In genomic region chr1:9749361-9749760, GRCh38 we compare ENCODE assay signal across 16 cellular contexts.
DNase-seq lines count a peak whose midpoint lies in the region; ATAC-seq and TF ChIP-seq lines count a peak whose summit lies in the region.
"Had no signal": no experiment of that assay in that cellular context is flagged by ENCODE, and none has a peak within 500 bp of the region (broad histone marks: within the 10 kb centered on the region; RNA-seq: fewer than 3 reads in every experiment).

No MANE protein-coding gene starts in this region.

- H3K9me3 ChIP-seq in H9 (ENCODE audit: control insufficient read depth, low read depth, low read length): no peaks in the 10 kb centered on the region
- no peaks in the 10 kb centered on the region for H3K9me3 ChIP-seq in mammary epithelial cell (replicated peaks; ENCODE audit: insufficient read depth, low read length)
- no peaks in the 10 kb centered on the region for H3K9me3 ChIP-seq in Caco-2
- H3K9me3 ChIP-seq: HAP-1 had no signal

- intact Hi-C loops in mammary epithelial cell (cut with micrococcal nuclease): no loop called here
- intact Hi-C loops in Caco-2 (cut with micrococcal nuclease; ENCODE audit: unreplicated experiment): no loop called here

- no peak overlapping the region for H3T11ph ChIP-seq in H9 (ENCODE audit: low read length)

- H2BK5ac ChIP-seq in H9 (ENCODE audit: insufficient read length, low read length): no peak overlapping the region

- no peaks in the 10 kb centered on the region; the same call in 1 of the 2 replicates for H3K27me3 Mint-ChIP-seq in H9 (ENCODE audit: low read depth)
- H3K27me3 Mint-ChIP-seq in neural crest cell (ENCODE audit: low read depth): no peaks in the 10 kb centered on the region
- H3K27me3 Mint-ChIP-seq in Caco-2 (ENCODE audit: insufficient read depth, unreplicated experiment): no peaks in the 10 kb centered on the region
- H3K27me3 Mint-ChIP-seq: CD4-positive, alpha-beta memory T cell had no signal

- H3K36me3 ChIP-seq in mammary epithelial cell (ENCODE audit: insufficient read depth, low read length) (peaks cover 53% of the 10 kb centered on the region), Caco-2 (ENCODE audit: control insufficient read depth, insufficient read depth, low read length) (no peaks in the 10 kb centered on the region; the same call in 1 of the 2 replicates)

- H3K18ac ChIP-seq in H9 (ENCODE audit: insufficient read length, low read depth, low read length): no peak overlapping the region

- H3K36me3 Mint-ChIP-seq in H9 (ENCODE audit: insufficient read depth in 1 of 3, low read depth in 3 of 3) (peaks cover 30 to 72% (median 68%) of the 10 kb centered on the region in 3 experiments; a peak in 6 of 7 replicates), neural crest cell (ENCODE audit: low read depth) (peaks cover 13% of the 10 kb centered on the region), Caco-2 (ENCODE audit: insufficient read depth, unreplicated experiment) (peaks cover 47% of the 10 kb centered on the region)

- H2BK120ac ChIP-seq in H9 (ENCODE audit: low read depth, low read length, poor library complexity, severe bottlenecking): no peak overlapping the region

- POLR2A ChIA-PET in Caco-2 (lab: Charles Lee): no interaction called here

- DNase-seq in G401 (ENCODE audit: low spot score) (peak; percentile 64), H9 (no peak), mammary epithelial cell (no peak), neural crest cell (ENCODE audit: low read depth, low spot score) (no peak), Caco-2 (no peak)
- DNase-seq: CD4-positive, alpha-beta memory T cell; COR-L47; DMS153; DND-41; GDM1; HFFc6 had no signal

- peak overlapping the region in 2 of 3 experiments; percentile 51 to 85; a peak in 4 of 7 replicates for H3K27ac Mint-ChIP-seq in H9
- peak overlapping the region; percentile 27 for H3K27ac Mint-ChIP-seq in neural crest cell (ENCODE audit: unreplicated experiment)
- H3K27ac Mint-ChIP-seq in Caco-2 (ENCODE audit: unreplicated experiment): no peak overlapping the region
- H3K27ac Mint-ChIP-seq: GM23338, HFFc6 had no signal

- dilution Hi-C loops in mammary epithelial cell (cut with HindIII; ENCODE audit: low sequenced_read_pairs): no loop called here

- H3K4me1 ChIP-seq in H9 (ENCODE audit: insufficient read depth, low read length) (no peaks in the 10 kb centered on the region), mammary epithelial cell (ENCODE audit: insufficient read depth, low read length) (peaks cover 6% of the 10 kb centered on the region), Caco-2 (no peaks in the 10 kb centered on the region)

- TF ChIP-seq CTCF in H9 (conservative IDR thresholded peaks at IDR 0.05): no peak
- no peak for TF ChIP-seq CTCF in mammary epithelial cell (conservative IDR thresholded peaks at IDR 0.05 in 1 of 2, IDR thresholded peaks at IDR 0.05 in 1 of 2; ENCODE audit: extremely low read depth in 1 of 2, insufficient read depth in 1 of 2, low read depth in 1 of 2, low read length in 2 of 2)
- no peak for TF ChIP-seq CTCF in neural crest cell (conservative IDR thresholded peaks at IDR 0.05)
- no peak for TF ChIP-seq CTCF in Caco-2 (IDR thresholded peaks at IDR 0.05; ENCODE audit: insufficient read depth in 1 of 2, low read depth in 1 of 2, low read length in 1 of 2, severe bottlenecking in 1 of 2, unreplicated experiment in 1 of 2)

- WGBS in H9 (ENCODE audit: extremely low coverage, insufficient read length, low lambda C conversion rate): no CpG with 5 or more reads among the region's 14 CpGs
- 97% methylated on average over 14 of the region's 14 CpGs for WGBS in mammary epithelial cell (ENCODE audit: low coverage, missing lambda C conversion rate)

- no peak overlapping the region for H2BK15ac ChIP-seq in H9 (ENCODE audit: low read depth, low read length)

- CTCF ChIA-PET in mammary epithelial cell (lab: Charles Lee; ENCODE audit: low non-redundant PET) (interaction anchor here (0.7 kb wide), 1 partner anchor 18 kb away, joined by 4 read pairs; no protein-coding TSS in a partner anchor), Caco-2 (lab: Charles Lee) (no interaction called here)

- H2BK20ac ChIP-seq in H9 (ENCODE audit: low read depth, low read length, poor library complexity, severe bottlenecking): no peak overlapping the region

- H3K27ac ChIP-seq in H9 (ENCODE audit: insufficient read length, low read depth, low read length) (no peak overlapping the region), mammary epithelial cell (ENCODE audit: insufficient read depth, low read depth, low read length) (no peak overlapping the region)

- H4K20me1 ChIP-seq in H9 (ENCODE audit: control insufficient read depth, insufficient read depth, insufficient read length) (no peaks in the 10 kb centered on the region), mammary epithelial cell (ENCODE audit: insufficient read depth, low read length) (no peaks in the 10 kb centered on the region)

- no peak overlapping the region for H3K4me3 ChIP-seq in mammary epithelial cell (replicated peaks in 1 of 3; ENCODE audit: insufficient read depth in 1 of 3, low read depth in 2 of 3, low read length in 3 of 3)
- H3K4me3 ChIP-seq in Caco-2 (ENCODE audit: low read depth, low read length): no peak overlapping the region
- H3K4me3 ChIP-seq: GM23338, HAP-1 had no signal

- H3K4me1 Mint-ChIP-seq in H9: peaks cover 2 to 6% of the 10 kb centered on the region in 2 experiments
- H3K4me1 Mint-ChIP-seq in neural crest cell: no peaks in the 10 kb centered on the region
- H3K4me1 Mint-ChIP-seq in Caco-2 (ENCODE audit: low read depth, unreplicated experiment): no peaks in the 10 kb centered on the region

- H3K4me3 Mint-ChIP-seq in H9 (no peak overlapping the region), neural crest cell (no peak overlapping the region), Caco-2 (ENCODE audit: unreplicated experiment) (no peak overlapping the region)
- H3K4me3 Mint-ChIP-seq: CD4-positive, alpha-beta memory T cell; GM23338; HFFc6 had no signal

- H2AK5ac ChIP-seq in H9 (ENCODE audit: insufficient read length, low read length): no peak overlapping the region

- ATAC-seq in HG03378 (IDR thresholded peaks at IDR 0.05; ENCODE audit: unreplicated experiment): no peak
- no peak for ATAC-seq in GM21381 (IDR thresholded peaks at IDR 0.05; ENCODE audit: unreplicated experiment)
- ATAC-seq in GM19455 (IDR thresholded peaks at IDR 0.05; ENCODE audit: unreplicated experiment): no peak
- ATAC-seq: GM23338 had no signal

- no peaks in the 10 kb centered on the region for H3K23me2 ChIP-seq in H9 (ENCODE audit: insufficient read length, low read depth, low read length, poor library complexity, severe bottlenecking)

- H3K14ac ChIP-seq in H9 (ENCODE audit: insufficient read depth, low read length): no peak overlapping the region

- H3K9me3 Mint-ChIP-seq in H9: no peaks in the 10 kb centered on the region
- no peaks in the 10 kb centered on the region for H3K9me3 Mint-ChIP-seq in neural crest cell
- H3K9me3 Mint-ChIP-seq in Caco-2 (ENCODE audit: unreplicated experiment): no peaks in the 10 kb centered on the region
- H3K9me3 Mint-ChIP-seq: GM23338, HFFc6 had no signal

- H3K9ac ChIP-seq in H9 (ENCODE audit: extremely low read depth, insufficient read length, low read length): no peak overlapping the region
- no peak overlapping the region for H3K9ac ChIP-seq in mammary epithelial cell (ENCODE audit: insufficient read depth, low read length)

- in situ Hi-C loops in G401 (cut with HindIII; ENCODE audit: low sequenced_read_pairs) (no loop called here), mammary epithelial cell (cut with MboI; ENCODE audit: low sequenced_read_pairs in 2 of 2) (no loop called here)

- no peak overlapping the region for H3K4ac ChIP-seq in H9 (ENCODE audit: low read depth, low read length)

- no peak overlapping the region for H3K23ac ChIP-seq in H9 (ENCODE audit: insufficient read length, low read depth, low read length)

- no peak overlapping the region for H2BK12ac ChIP-seq in H9 (ENCODE audit: insufficient read length, low read depth, low read length)

- H3K4me2 ChIP-seq in H9 (ENCODE audit: insufficient read depth, insufficient read length, low read length) (no peak overlapping the region), mammary epithelial cell (ENCODE audit: insufficient read depth, low read depth, low read length) (no peak overlapping the region)
- H3K4me2 ChIP-seq: GM23338 had no signal

- no peak overlapping the region for H4K8ac ChIP-seq in H9 (replicated peaks; ENCODE audit: insufficient read length, low read depth, low read length)

- H3K79me1 ChIP-seq in H9 (ENCODE audit: insufficient read depth, low read depth, low read length, poor library complexity, severe bottlenecking): no peaks in the 10 kb centered on the region

- H3K79me2 ChIP-seq in H9 (ENCODE audit: insufficient read depth, low read length) (no peaks in the 10 kb centered on the region), mammary epithelial cell (ENCODE audit: insufficient read depth, low read length) (peaks cover 49% of the 10 kb centered on the region)

- no peak overlapping the region for H4K91ac ChIP-seq in H9 (ENCODE audit: insufficient read length, low read depth, low read length)

- H3K27me3 ChIP-seq in H9 (ENCODE audit: insufficient read depth, low read length): no peaks in the 10 kb centered on the region
- H3K27me3 ChIP-seq in mammary epithelial cell (ENCODE audit: insufficient read depth, low read length): no peaks in the 10 kb centered on the region
- H3K27me3 ChIP-seq in Caco-2 (replicated peaks; ENCODE audit: control insufficient read depth, insufficient read depth, low read length): no peaks in the 10 kb centered on the region

- no peak overlapping the region for H2AFZ ChIP-seq in H9 (ENCODE audit: low read length)
- H2AFZ ChIP-seq in mammary epithelial cell (ENCODE audit: low read depth, low read length): no peak overlapping the region
- H2AFZ ChIP-seq: GM23338 had no signal

- no peak overlapping the region for H3K56ac ChIP-seq in H9 (ENCODE audit: insufficient read length, low read depth, low read length)

- H4K5ac ChIP-seq in H9 (ENCODE audit: insufficient read length, low read depth, low read length): no peak overlapping the region

- BruUV-seq in mammary epithelial cell (replicated peaks; lab: Mats Ljungman, UMichigan): TSS peak; percentile 64
- BruUV-seq in Caco-2 (replicated peaks; lab: Mats Ljungman, UMichigan): no TSS peak
